1 cellular context compared by ENCODE assay signal in the genomic region with DNA sequence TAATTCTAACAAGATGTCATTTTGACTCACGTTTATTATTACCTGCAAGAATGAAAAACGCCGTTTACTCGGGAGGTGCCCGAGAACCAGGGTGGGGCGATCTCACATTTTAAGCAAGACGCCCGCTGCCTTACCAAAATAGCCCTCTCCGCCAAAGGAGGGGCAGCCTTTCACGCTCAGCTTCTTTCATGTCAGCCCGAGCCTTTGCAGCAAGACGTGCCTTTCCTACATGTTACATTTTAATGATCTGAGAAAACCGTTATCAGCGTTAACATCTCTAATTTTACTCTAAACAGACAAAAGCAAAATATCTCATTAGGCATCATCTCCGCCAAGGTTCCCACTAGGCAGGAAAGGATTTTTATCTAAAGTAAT.
TF ChIP-seq lines count a peak whose summit lies in the region.

No MANE protein-coding gene starts in this region.

TF ChIP-seq in SK-N-SH treated with all-trans-retinoic acid at 6 μM for 48 hours, 23 proteins besides CTCF, POLR2A, EP300 and RAD21 (continued from another document):
- TF ChIP-seq, protein P1, sequence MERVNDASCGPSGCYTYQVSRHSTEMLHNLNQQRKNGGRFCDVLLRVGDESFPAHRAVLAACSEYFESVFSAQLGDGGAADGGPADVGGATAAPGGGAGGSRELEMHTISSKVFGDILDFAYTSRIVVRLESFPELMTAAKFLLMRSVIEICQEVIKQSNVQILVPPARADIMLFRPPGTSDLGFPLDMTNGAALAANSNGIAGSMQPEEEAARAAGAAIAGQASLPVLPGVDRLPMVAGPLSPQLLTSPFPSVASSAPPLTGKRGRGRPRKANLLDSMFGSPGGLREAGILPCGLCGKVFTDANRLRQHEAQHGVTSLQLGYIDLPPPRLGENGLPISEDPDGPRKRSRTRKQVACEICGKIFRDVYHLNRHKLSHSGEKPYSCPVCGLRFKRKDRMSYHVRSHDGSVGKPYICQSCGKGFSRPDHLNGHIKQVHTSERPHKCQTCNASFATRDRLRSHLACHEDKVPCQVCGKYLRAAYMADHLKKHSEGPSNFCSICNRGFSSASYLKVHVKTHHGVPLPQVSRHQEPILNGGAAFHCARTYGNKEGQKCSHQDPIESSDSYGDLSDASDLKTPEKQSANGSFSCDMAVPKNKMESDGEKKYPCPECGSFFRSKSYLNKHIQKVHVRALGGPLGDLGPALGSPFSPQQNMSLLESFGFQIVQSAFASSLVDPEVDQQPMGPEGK (CRISPR knock-in tag; IDR thresholded peaks at IDR 0.05; ENCODE audit: borderline replicate concordance), result no peak
- no peak for TF ChIP-seq CSDC2 (CRISPR knock-in tag; IDR thresholded peaks at IDR 0.05)
- TF ChIP-seq, protein P2, sequence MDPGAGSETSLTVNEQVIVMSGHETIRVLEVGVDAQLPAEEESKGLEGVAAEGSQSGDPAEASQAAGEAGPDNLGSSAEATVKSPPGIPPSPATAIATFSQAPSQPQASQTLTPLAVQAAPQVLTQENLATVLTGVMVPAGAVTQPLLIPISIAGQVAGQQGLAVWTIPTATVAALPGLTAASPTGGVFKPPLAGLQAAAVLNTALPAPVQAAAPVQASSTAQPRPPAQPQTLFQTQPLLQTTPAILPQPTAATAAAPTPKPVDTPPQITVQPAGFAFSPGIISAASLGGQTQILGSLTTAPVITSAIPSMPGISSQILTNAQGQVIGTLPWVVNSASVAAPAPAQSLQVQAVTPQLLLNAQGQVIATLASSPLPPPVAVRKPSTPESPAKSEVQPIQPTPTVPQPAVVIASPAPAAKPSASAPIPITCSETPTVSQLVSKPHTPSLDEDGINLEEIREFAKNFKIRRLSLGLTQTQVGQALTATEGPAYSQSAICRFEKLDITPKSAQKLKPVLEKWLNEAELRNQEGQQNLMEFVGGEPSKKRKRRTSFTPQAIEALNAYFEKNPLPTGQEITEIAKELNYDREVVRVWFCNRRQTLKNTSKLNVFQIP (CRISPR knock-in tag; IDR thresholded peaks at IDR 0.05; ENCODE audit: borderline replicate concordance, low read depth), result no peak
- no peak for TF ChIP-seq ESRRG (CRISPR knock-in tag; IDR thresholded peaks at IDR 0.05)
- no peak for TF ChIP-seq ISL1 (CRISPR knock-in tag; IDR thresholded peaks at IDR 0.05)
- TF ChIP-seq ZC3H10 (CRISPR knock-in tag; IDR thresholded peaks at IDR 0.05), result no peak
- TF ChIP-seq SNAI2 (CRISPR knock-in tag; IDR thresholded peaks at IDR 0.05), result no peak
- no peak for TF ChIP-seq GLIS3 (CRISPR knock-in tag; IDR thresholded peaks at IDR 0.05)
- TF ChIP-seq ZNF70 (CRISPR knock-in tag; IDR thresholded peaks at IDR 0.05), result no peak
- TF ChIP-seq, protein P3, sequence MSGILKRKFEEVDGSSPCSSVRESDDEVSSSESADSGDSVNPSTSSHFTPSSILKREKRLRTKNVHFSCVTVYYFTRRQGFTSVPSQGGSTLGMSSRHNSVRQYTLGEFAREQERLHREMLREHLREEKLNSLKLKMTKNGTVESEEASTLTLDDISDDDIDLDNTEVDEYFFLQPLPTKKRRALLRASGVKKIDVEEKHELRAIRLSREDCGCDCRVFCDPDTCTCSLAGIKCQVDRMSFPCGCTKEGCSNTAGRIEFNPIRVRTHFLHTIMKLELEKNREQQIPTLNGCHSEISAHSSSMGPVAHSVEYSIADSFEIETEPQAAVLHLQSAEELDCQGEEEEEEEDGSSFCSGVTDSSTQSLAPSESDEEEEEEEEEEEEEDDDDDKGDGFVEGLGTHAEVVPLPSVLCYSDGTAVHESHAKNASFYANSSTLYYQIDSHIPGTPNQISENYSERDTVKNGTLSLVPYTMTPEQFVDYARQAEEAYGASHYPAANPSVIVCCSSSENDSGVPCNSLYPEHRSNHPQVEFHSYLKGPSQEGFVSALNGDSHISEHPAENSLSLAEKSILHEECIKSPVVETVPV (CRISPR knock-in tag; IDR thresholded peaks at IDR 0.05), result no peak
- TF ChIP-seq OSR1 (CRISPR knock-in tag; IDR thresholded peaks at IDR 0.05), result no peak
- TF ChIP-seq TOX (CRISPR knock-in tag; IDR thresholded peaks at IDR 0.05; ENCODE audit: borderline replicate concordance), result no peak
- TF ChIP-seq ARNTL (CRISPR knock-in tag; IDR thresholded peaks at IDR 0.05; ENCODE audit: borderline replicate concordance, low read depth), result no peak
- no peak for TF ChIP-seq TCF4 (CRISPR knock-in tag; IDR thresholded peaks at IDR 0.05; ENCODE audit: borderline replicate concordance)
- no peak for TF ChIP-seq BACH2 (CRISPR knock-in tag; IDR thresholded peaks at IDR 0.05; ENCODE audit: borderline replicate concordance)
- TF ChIP-seq ZNF8 (CRISPR knock-in tag; IDR thresholded peaks at IDR 0.05), result no peak
- no peak for TF ChIP-seq RARB (CRISPR knock-in tag; IDR thresholded peaks at IDR 0.05)
